Comparison of ENCODE assay signal across 8 cellular contexts in the genomic region with DNA sequence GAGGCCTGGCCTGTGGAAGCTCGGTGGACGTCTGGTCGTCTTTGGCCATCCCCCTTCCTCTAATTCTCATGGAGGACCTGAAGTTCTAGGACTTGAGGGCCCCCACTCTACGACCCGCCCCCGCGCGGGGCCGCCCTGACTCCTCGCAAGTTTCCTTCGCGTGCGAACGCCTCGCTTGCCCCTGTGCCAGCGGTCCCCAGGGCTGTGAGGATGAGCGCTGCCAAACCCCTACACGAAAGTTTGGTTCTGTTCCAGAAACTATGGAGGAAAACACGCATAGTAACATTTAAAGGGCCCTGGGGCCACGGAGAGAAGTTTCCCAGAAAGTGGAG. TPM values are rescaled to one million over a fixed set of nuclear protein-coding genes. Genes with fewer than 3 reads are reported as not detected.
DNase-seq lines count a peak whose midpoint lies in the region; ATAC-seq, FAIRE-seq and TF ChIP-seq lines count a peak whose summit lies in the region.

No MANE protein-coding gene starts in this region.

- no peak overlapping the region for H3K9ac ChIP-seq in HepG2 (ENCODE audit: insufficient read depth, low read depth, low read length)

- no peaks in the 10 kb centered on the region for H3K27me3 Mint-ChIP-seq in MCF 10A (ENCODE audit: insufficient read depth, unreplicated experiment)

- in situ Hi-C loops in HepG2 (cut with HindIII; ENCODE audit: extremely low pct_ligation_motif_present, low pct_unique_long_range_greater_than_20kb), result no loop called here

- H3K4me3 ChIP-seq in ACC112 (ENCODE audit: low read depth, low read length) (peak overlapping the region; percentile 86), HepG2 (replicated peaks in 1 of 3; ENCODE audit: insufficient read depth in 1 of 3, low read depth in 2 of 3, low read length in 3 of 3) (peak overlapping the region in 1 of 3 experiments; percentile 62; a peak in 1 of 6 replicates), thymus (ENCODE audit: low read length) (peak overlapping the region; percentile 46)

- H4K20me1 ChIP-seq in HepG2 (ENCODE audit: insufficient read depth, low read length), result no peaks in the 10 kb centered on the region

- H3K4me2 ChIP-seq in HepG2 (ENCODE audit: low read depth, low read length), result peak overlapping the region; percentile 72; the same call in 1 of the 2 replicates

- TF ChIP-seq EP300 in HepG2 (IDR thresholded peaks at IDR 0.05; ENCODE audit: low read depth in 2 of 2, low read length in 2 of 2) (no peak), HepG2 (CRISPR knock-in tag; IDR thresholded peaks at IDR 0.05; ENCODE audit: borderline replicate concordance) (no peak)

- H3K27me3 ChIP-seq in ACC112 (ENCODE audit: insufficient read depth, low read length), result no peaks in the 10 kb centered on the region
- peaks cover 5 to 45% of the 10 kb centered on the region in 2 experiments for H3K27me3 ChIP-seq in HepG2 (ENCODE audit: control insufficient read depth in 1 of 2, insufficient read depth in 2 of 2, low read length in 2 of 2)
- H3K27me3 ChIP-seq in thymus (ENCODE audit: control insufficient read depth, insufficient read depth), result peaks cover 56% of the 10 kb centered on the region

- no peak for TF ChIP-seq POLR2A in HepG2 (IDR thresholded peaks at IDR 0.05; ENCODE audit: insufficient read depth in 1 of 2, low read depth in 2 of 2, low read length in 2 of 2)

- H3K4me3 Mint-ChIP-seq in MCF 10A (ENCODE audit: unreplicated experiment), result peak overlapping the region; percentile 92

- intact Hi-C loops in MCF 10A (cut with micrococcal nuclease), result loop anchor here (2.0 to 5.0 kb wide), 2 partner anchors 43 to 296 kb away; no protein-coding TSS in a partner anchor
- intact Hi-C loops in HepG2 (cut with micrococcal nuclease; ENCODE audit: unreplicated experiment), result no loop called here

- peaks cover 7% of the 10 kb centered on the region for H3K36me3 Mint-ChIP-seq in MCF 10A (ENCODE audit: insufficient read depth, unreplicated experiment)

- CTCF ChIA-PET in MCF 10A (lab: Yijun Ruan, JAX), result interaction anchor here (0.5 to 10.4 kb wide), 9 partner anchors 17 to 1382 kb away, joined by 3 to 174 read pairs (median 3); no protein-coding TSS in a partner anchor
- CTCF ChIA-PET in HepG2 (lab: Yijun Ruan, JAX; ENCODE audit: low intra/inter-chr PET ratio, low total read pairs), result no interaction called here

- BruUV-seq in MCF 10A (replicated peaks; lab: Mats Ljungman, UMichigan), result no TSS peak
- BruUV-seq in HepG2 (replicated peaks; lab: Mats Ljungman, UMichigan), result no TSS peak

- peaks cover 43% of the 10 kb centered on the region for H3K79me2 ChIP-seq in ACC112 (ENCODE audit: control insufficient read depth, insufficient read depth, low read length, unreplicated experiment)
- H3K79me2 ChIP-seq in HepG2 (ENCODE audit: insufficient read depth, low read length), result no peaks in the 10 kb centered on the region

- H3K9me3 ChIP-seq in HepG2 (ENCODE audit: low read length) (no peaks in the 10 kb centered on the region), thymus (ENCODE audit: control insufficient read depth) (no peaks in the 10 kb centered on the region)

- peaks cover 51% of the 10 kb centered on the region for H3K4me1 ChIP-seq in ACC112 (ENCODE audit: control insufficient read depth, insufficient read depth, low read length, unreplicated experiment)
- peaks cover 12% of the 10 kb centered on the region for H3K4me1 ChIP-seq in HepG2 (ENCODE audit: insufficient read depth, low read length)
- no peaks in the 10 kb centered on the region for H3K4me1 ChIP-seq in thymus (ENCODE audit: control insufficient read depth, insufficient read depth, low read length)

- H3K36me3 ChIP-seq in ACC112 (ENCODE audit: insufficient read depth, low read length) (peaks cover 7% of the 10 kb centered on the region), HepG2 (replicated peaks in 1 of 2; ENCODE audit: control insufficient read depth in 1 of 2, insufficient read depth in 2 of 2, low read length in 2 of 2) (no peaks in the 10 kb centered on the region), thymus (ENCODE audit: control insufficient read depth, insufficient read depth) (no peaks in the 10 kb centered on the region)

- H2AFZ ChIP-seq in ACC112 (ENCODE audit: low read length, unreplicated experiment) (peak overlapping the region; percentile 50), HepG2 (ENCODE audit: low read length) (no peak overlapping the region)

- no peak for TF ChIP-seq CTCF in MCF 10A (IDR thresholded peaks at IDR 0.05; ENCODE audit: unreplicated experiment)
- TF ChIP-seq CTCF in HepG2 (CRISPR knock-in tag; IDR thresholded peaks at IDR 0.05), result no peak
- TF ChIP-seq CTCF in GM20000 (IDR thresholded peaks at IDR 0.05; ENCODE audit: extremely low read depth, missing control alignments), result no peak

- FAIRE-seq in HepG2 (lab: Jason Lieb, UNC), result no peak

- H3K9me3 Mint-ChIP-seq in MCF 10A (ENCODE audit: unreplicated experiment), result no peaks in the 10 kb centered on the region

- WGBS in HepG2 (ENCODE audit: low lambda C conversion rate), result 77% methylated on average over 18 of the region's 20 CpGs
- WGBS in thymus, result 17% methylated on average over 20 of the region's 20 CpGs

- H3K27ac ChIP-seq in ACC112 (ENCODE audit: low read depth, low read length) (peak overlapping the region; percentile 90), HepG2 (ENCODE audit: extremely low read length, insufficient read depth, low read length) (no peak overlapping the region), thymus (ENCODE audit: low read depth) (peak overlapping the region; percentile 74)

- POLR2A ChIA-PET in MCF 10A (lab: Yijun Ruan, JAX) (interaction anchor here (0.6 to 13.7 kb wide), 9 partner anchors 13 to 398 kb away, joined by 3 to 262 read pairs (median 6); partner anchors contain the start of gene GADD45A), HepG2 (lab: Yijun Ruan, JAX) (no interaction called here)

- DNase-seq in MCF 10A (ENCODE audit: unreplicated experiment) (peak; percentile 58), HepG2 (ENCODE audit: low spot score) (no peak), SKM-1 (lab: John Stamatoyannopoulos, UW; ENCODE audit: unreplicated experiment) (no peak), GM20000 (ENCODE audit: low spot score) (no peak)
- DNase-seq in stimulated activated naive CD4-positive, alpha-beta T cell treated with Interleukin-2 at 50 U/mL for 16 hours (lab: John Stamatoyannopoulos, UW), result no peak

- ATAC-seq in HG02588 (IDR thresholded peaks at IDR 0.05; ENCODE audit: unreplicated experiment), result peak; percentile 30
- no peak for ATAC-seq in HepG2

- peak overlapping the region; percentile 99 for H3K27ac Mint-ChIP-seq in MCF 10A (ENCODE audit: low read depth, unreplicated experiment)

- H3K4me1 Mint-ChIP-seq in MCF 10A (ENCODE audit: insufficient read depth, unreplicated experiment), result peaks cover 34% of the 10 kb centered on the region

- TF ChIP-seq RAD21 in HepG2 (CRISPR knock-in tag; IDR thresholded peaks at IDR 0.05), result no peak

TF ChIP-seq in HepG2, 621 proteins besides CTCF, POLR2A, EP300 and RAD21 (continues in another document):
- TF ChIP-seq ZNF775 (CRISPR knock-in tag; IDR thresholded peaks at IDR 0.05; ENCODE audit: borderline replicate concordance) (no peak), MED1 (CRISPR knock-in tag; IDR thresholded peaks at IDR 0.05) (no peak), HDAC1 (CRISPR knock-in tag; IDR thresholded peaks at IDR 0.05) (no peak), RAD51 (IDR thresholded peaks at IDR 0.05; ENCODE audit: borderline replicate concordance) (no peak), HDAC2 (CRISPR knock-in tag; IDR thresholded peaks at IDR 0.05) (no peak), RARA (CRISPR knock-in tag; IDR thresholded peaks at IDR 0.05) (no peak), SPEN (CRISPR knock-in tag; IDR thresholded peaks at IDR 0.05; ENCODE audit: low read depth) (no peak), SAP130 (CRISPR knock-in tag; IDR thresholded peaks at IDR 0.05; ENCODE audit: low read depth) (no peak)
- TF ChIP-seq, protein P1, sequence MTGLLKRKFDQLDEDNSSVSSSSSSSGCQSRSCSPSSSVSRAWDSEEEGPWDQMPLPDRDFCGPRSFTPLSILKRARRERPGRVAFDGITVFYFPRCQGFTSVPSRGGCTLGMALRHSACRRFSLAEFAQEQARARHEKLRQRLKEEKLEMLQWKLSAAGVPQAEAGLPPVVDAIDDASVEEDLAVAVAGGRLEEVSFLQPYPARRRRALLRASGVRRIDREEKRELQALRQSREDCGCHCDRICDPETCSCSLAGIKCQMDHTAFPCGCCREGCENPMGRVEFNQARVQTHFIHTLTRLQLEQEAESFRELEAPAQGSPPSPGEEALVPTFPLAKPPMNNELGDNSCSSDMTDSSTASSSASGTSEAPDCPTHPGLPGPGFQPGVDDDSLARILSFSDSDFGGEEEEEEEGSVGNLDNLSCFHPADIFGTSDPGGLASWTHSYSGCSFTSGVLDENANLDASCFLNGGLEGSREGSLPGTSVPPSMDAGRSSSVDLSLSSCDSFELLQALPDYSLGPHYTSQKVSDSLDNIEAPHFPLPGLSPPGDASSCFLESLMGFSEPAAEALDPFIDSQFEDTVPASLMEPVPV (CRISPR knock-in tag; IDR thresholded peaks at IDR 0.05), result no peak

RNA-seq across cellular contexts. Expression of gene GNG12, which starts 0.3 kb away (rescaled TPM):
- 117 and 135 TPM in 2 replicates for total RNA-seq in MCF 10A (2022)
- 0.11 and 0.17 TPM in 2 replicates for total RNA-seq in HepG2 (2016; rRNA removed; fragmentation: Illumina TruSeq; extraction: Trizol)
- total RNA-seq in HepG2 (2016; cell fraction: cytosol; rRNA removed; fragmentation: Illumina TruSeq; extraction: Trizol; ENCODE audit: low read depth), result not detected in 2 replicates
- total RNA-seq in HepG2 (2016; cell fraction: insoluble cytoplasmic fraction; rRNA removed; fragmentation: Illumina TruSeq; extraction: Trizol), result 0.06 and 0.21 TPM in 2 replicates
- total RNA-seq in HepG2 (2016; cell fraction: membrane; rRNA removed; fragmentation: Illumina TruSeq; extraction: Trizol), result 0.12 TPM in 1 of 2 replicates, not detected in the other
- 0.09 TPM in 1 of 2 replicates, not detected in the other for total RNA-seq in HepG2 (2016; cell fraction: nucleus; rRNA removed; fragmentation: Illumina TruSeq; extraction: Trizol)
- 0.11 and 0.17 TPM in 2 replicates for polyA plus RNA-seq in HepG2 (2011; rRNA removed)
- 0.03 and 0.09 TPM in 2 replicates for polyA plus RNA-seq in HepG2 (2011; cell fraction: cytosol; rRNA removed)
- polyA plus RNA-seq in HepG2 (2011; cell fraction: nucleus; rRNA removed), result 0.06 and 0.12 TPM in 2 replicates
- polyA plus RNA-seq in HepG2 (2012), result 0.03 and 0.12 TPM in 2 replicates
- polyA plus RNA-seq in HepG2 (2016; cell fraction: cytosol; fragmentation: Illumina TruSeq; extraction: Trizol; ENCODE audit: low read depth), result not detected in 2 replicates
- 0.17 and 0.32 TPM in 2 replicates for polyA plus RNA-seq in HepG2 (2016; cell fraction: insoluble cytoplasmic fraction; fragmentation: Illumina TruSeq; extraction: Trizol; ENCODE audit: low read depth)
- 0.09 TPM in 1 of 2 replicates, not detected in the other for polyA plus RNA-seq in HepG2 (2016; cell fraction: membrane; fragmentation: Illumina TruSeq; extraction: Trizol; ENCODE audit: low read depth)
- not detected in 2 replicates for polyA plus RNA-seq in HepG2 (2016; cell fraction: nucleus; fragmentation: Illumina TruSeq; extraction: Trizol; ENCODE audit: insufficient read depth, low read depth)
- polyA minus RNA-seq in HepG2 (2011; rRNA and poly(A)+ RNA removed; ENCODE audit: low replicate concordance), result 0.14 and 32.5 TPM in 2 replicates
- 0.18 and 0.40 TPM in 2 replicates for polyA minus RNA-seq in HepG2 (2011; cell fraction: cytosol; rRNA and poly(A)+ RNA removed)
- polyA minus RNA-seq in HepG2 (2011; cell fraction: nucleus; rRNA and poly(A)+ RNA removed), result 0.50 TPM in 1 of 2 replicates, not detected in the other
- 19.3 TPM for polyA plus RNA-seq in thymus

Comparison
In these comparisons a context has a peak if more than half of its experiments do, and no peak if none do; other contexts are left out.
1. RNA of gene GNG12, which starts 0.3 kb away (total RNA-seq): 117 to 135 TPM in MCF 10A; 0.06 to 0.21 TPM in HepG2; every median in the first group is over 10 times any median in the second.